In genomic region chr1:236275061-236275460, GRCh38 we compare ENCODE assay signal across 27 cellular contexts.
"Had no signal": no experiment of that assay in that cellular context is flagged by ENCODE, and none has a peak within 500 bp of the region (broad histone marks: within the 10 kb centered on the region; RNA-seq: fewer than 3 reads in every experiment).

No MANE protein-coding gene starts in this region.

- H3K4me1 ChIP-seq: esophagus squamous epithelium, gastrocnemius medialis had no signal

- H3K27ac ChIP-seq: coronary artery, dorsolateral prefrontal cortex, epithelial cell of prostate, esophagus squamous epithelium, gastrocnemius medialis, heart right ventricle, left lung, lower lobe of right lung had no signal

- ATAC-seq: esophagus mucosa; gastrocnemius medialis; heart right ventricle; left cardiac atrium; left lung; left ventricle myocardium superior; lower lobe of right lung; mucosa of descending colon; naive thymus-derived CD8-positive, alpha-beta T cell had no signal

- FAIRE-seq: endometrium, islet of Langerhans, keratinocyte had no signal

- H3K36me3 ChIP-seq: esophagus squamous epithelium, gastrocnemius medialis, heart right ventricle, left lung, lower lobe of right lung had no signal

- H3K4me3 ChIP-seq: coronary artery, dorsolateral prefrontal cortex, esophagus squamous epithelium, gastrocnemius medialis, heart right ventricle, left lung, lower lobe of right lung, mucosa of descending colon had no signal

- H3K27me3 ChIP-seq: dorsolateral prefrontal cortex, esophagus squamous epithelium, gastrocnemius medialis, heart right ventricle, left lung had no signal

- DNase-seq: dermis blood vessel endothelial cell; dorsolateral prefrontal cortex; effector CD4-positive, alpha-beta T cell; effector memory CD4-positive, alpha-beta T cell; endodermal cell; erythroblast; esophagus squamous epithelium; foreskin fibroblast; gastrocnemius medialis; glutamatergic neuron; head of caudate nucleus; heart right ventricle; hippocampal formation; left cardiac atrium; left lung; left ventricle myocardium superior; lower lobe of right lung; mesenchymal stem cell; mucosa of descending colon; naive B cell; naive thymus-derived CD8-positive, alpha-beta T cell had no signal

- H3K9me3 ChIP-seq: esophagus squamous epithelium, gastrocnemius medialis, heart right ventricle, left lung, lower lobe of right lung, mucosa of descending colon had no signal
